ENCODE assay signal across 8 cellular contexts in the genomic region with DNA sequence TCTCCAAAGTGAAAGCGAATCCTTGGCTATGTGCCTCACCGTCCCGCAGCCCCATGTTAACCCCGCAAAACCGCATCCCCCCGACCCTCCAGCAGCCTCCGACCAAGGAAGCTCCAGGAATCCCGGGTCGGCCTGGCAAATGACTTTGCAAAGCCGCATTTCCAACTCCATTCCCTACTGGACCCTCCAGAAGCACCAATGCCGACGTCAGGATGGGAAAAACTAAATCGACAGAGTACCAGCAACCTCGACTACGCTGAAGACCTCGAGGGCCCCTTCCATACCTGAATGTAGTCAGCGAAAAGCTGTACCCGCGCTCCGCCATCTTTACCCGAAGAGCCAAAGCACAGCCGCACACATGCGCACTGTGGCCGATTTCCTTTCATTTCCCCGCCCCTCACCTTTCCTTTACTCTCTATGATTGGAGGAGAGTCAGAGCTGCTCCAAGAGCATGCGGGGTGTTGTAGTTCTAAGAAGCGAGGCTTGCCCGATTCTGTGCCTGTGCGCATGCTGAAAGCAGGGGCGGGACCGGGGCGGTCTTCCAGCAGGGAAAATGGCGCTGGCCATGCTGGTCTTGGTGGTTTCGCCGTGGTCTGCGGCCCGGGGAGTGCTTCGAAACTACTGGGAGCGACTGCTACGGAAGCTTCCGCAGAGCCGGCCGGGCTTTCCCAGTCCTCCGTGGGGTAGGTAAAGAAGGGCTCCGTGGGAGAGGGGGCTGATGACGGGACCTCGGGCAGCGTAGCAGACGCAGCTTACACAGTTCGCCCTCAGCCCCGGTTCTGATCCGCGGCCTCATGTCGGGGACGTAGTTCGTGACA. TPM values are rescaled to one million over a fixed set of nuclear protein-coding genes. Genes with fewer than 3 reads are reported as not detected.
DNase-seq lines count a peak whose midpoint lies in the region; ATAC-seq and TF ChIP-seq lines count a peak whose summit lies in the region.

Gene MRPL32 (plus strand): TSS at position 543 of the 818 bp plus-strand sequence. CDS start 11 bp downstream, at position 554.
Gene PSMA2 (minus strand): TSS at position 341 of the 818 bp plus-strand sequence. CDS start 16 bp downstream, at position 325.

- H3K27ac ChIP-seq in SK-N-MC (peak within 1 kb of the TSS; percentile 48), gastroesophageal sphincter (peak within 1 kb of the TSS; percentile 49 to 88 (median 84)), neutrophil (peak within 1 kb of the TSS; percentile 71), substantia nigra (ENCODE audit: low read depth, low read length, poor library complexity, severe bottlenecking) (peak within 1 kb of the TSS; percentile 83)

- peak; percentile 100 for ATAC-seq in gastroesophageal sphincter

- H3K27me3 ChIP-seq in gastroesophageal sphincter, result no peaks in the 10 kb centered on the region
- H3K27me3 ChIP-seq in neutrophil, result no peaks in the 10 kb centered on the region

- peak within 1 kb of the TSS; percentile 94 for H3K9ac ChIP-seq in SK-N-MC (ENCODE audit: insufficient read length)

- peak within 1 kb of the TSS; percentile 98 for H3K27ac Mint-ChIP-seq in HFFc6
- peak within 1 kb of the TSS; percentile 99 for H3K27ac Mint-ChIP-seq in activated naive CD4-positive, alpha-beta T cell treated with anti-CD3 and anti-CD28 coated beads, Interleukin-2, amount 10 ng/mL, durations not matched to agents 7 days and 5 days

- peaks cover 8 to 67% (median 18%) of the 10 kb centered on the region in 3 donors for H3K4me1 ChIP-seq in gastroesophageal sphincter
- peaks cover 49 to 53% of the 10 kb centered on the region in 2 experiments for H3K4me1 ChIP-seq in neutrophil (ENCODE audit: control insufficient read depth in 1 of 2, insufficient read depth in 1 of 2, low read depth in 1 of 2, low read length in 1 of 2)

- peaks cover 11% of the 10 kb centered on the region; the same call in 1 of the 2 replicates for H3K36me3 Mint-ChIP-seq in HFFc6 (ENCODE audit: low read depth)
- peaks cover 29% of the 10 kb centered on the region for H3K36me3 Mint-ChIP-seq in activated naive CD4-positive, alpha-beta T cell treated with anti-CD3 and anti-CD28 coated beads, Interleukin-2, amount 10 ng/mL, durations not matched to agents 7 days and 5 days

- H3K4me3 Mint-ChIP-seq in HFFc6, result peak within 1 kb of the TSS; percentile 100
- peak within 1 kb of the TSS; percentile 95 for H3K4me3 Mint-ChIP-seq in activated naive CD4-positive, alpha-beta T cell treated with anti-CD3 and anti-CD28 coated beads, Interleukin-2, amount 10 ng/mL, durations not matched to agents 7 days and 5 days

- DNase-seq in GM04503 (ENCODE audit: low read depth) (peak; percentile 89), HFFc6 (peak; percentile 98), NB4 (ENCODE audit: low read depth) (peak; percentile 99), SK-N-MC (ENCODE audit: low read depth, low spot score) (peak; percentile 86), substantia nigra (lab: John Stamatoyannopoulos, UW) (peak; percentile 70 to 98 (median 94))
- DNase-seq in activated naive CD4-positive, alpha-beta T cell treated with anti-CD3 and anti-CD28 coated beads, Interleukin-2, amount 10 ng/mL, durations not matched to agents 7 days and 5 days, result peak; percentile 96

- CTCF ChIA-PET in activated naive CD4-positive, alpha-beta T cell treated with anti-CD3 and anti-CD28 coated beads, Interleukin-2, amount 10 ng/mL, durations not matched to agents 7 days and 5 days (lab: Charles Lee), result interaction anchor here (1.2 to 1.5 kb wide), 5 partner anchors 9 to 989 kb away, joined by 4 to 13 read pairs (median 4); no protein-coding TSS in a partner anchor

- no peaks in the 10 kb centered on the region for H3K9me3 Mint-ChIP-seq in HFFc6
- H3K9me3 Mint-ChIP-seq in activated naive CD4-positive, alpha-beta T cell treated with anti-CD3 and anti-CD28 coated beads, Interleukin-2, amount 10 ng/mL, durations not matched to agents 7 days and 5 days, result no peaks in the 10 kb centered on the region

- H3K9me3 ChIP-seq in SK-N-MC (ENCODE audit: low read depth, low read length) (no peaks in the 10 kb centered on the region), gastroesophageal sphincter (no peaks in the 10 kb centered on the region), neutrophil (no peaks in the 10 kb centered on the region)

- TF ChIP-seq POLR2A in NB4 (IDR thresholded peaks at IDR 0.05; ENCODE audit: extremely low read depth, insufficient read length) (peak; percentile 91), gastroesophageal sphincter (IDR thresholded peaks at IDR 0.05) (peak; percentile 11 to 37)

- whole genome bisulfite sequencing in gastroesophageal sphincter (ENCODE audit: low coverage in 1 of 2), 2 donors, result 1 to 3% methylated on average over 8 to 10 of the region's 56 CpGs

- H3K36me3 ChIP-seq in SK-N-MC (ENCODE audit: insufficient read depth, low read length) (peaks cover 32% of the 10 kb centered on the region), gastroesophageal sphincter (peaks cover 0 to 30% of the 10 kb centered on the region in 2 donors), neutrophil (peaks cover 9% of the 10 kb centered on the region)

- peaks cover 48% of the 10 kb centered on the region for H3K4me1 Mint-ChIP-seq in HFFc6 (ENCODE audit: low read depth)
- H3K4me1 Mint-ChIP-seq in activated naive CD4-positive, alpha-beta T cell treated with anti-CD3 and anti-CD28 coated beads, Interleukin-2, amount 10 ng/mL, durations not matched to agents 7 days and 5 days, result peaks cover 67% of the 10 kb centered on the region

- peak within 1 kb of the TSS; percentile 96 for H3K4me3 ChIP-seq in NB4 (ENCODE audit: low read depth, low read length)
- peak within 1 kb of the TSS; percentile 94 for H3K4me3 ChIP-seq in SK-N-MC
- peak within 1 kb of the TSS; percentile 80 to 90 for H3K4me3 ChIP-seq in gastroesophageal sphincter
- H3K4me3 ChIP-seq in neutrophil (ENCODE audit: low read depth in 1 of 2, low read length in 1 of 2), result peak within 1 kb of the TSS; percentile 92 to 99

- H3K27me3 Mint-ChIP-seq in HFFc6 (ENCODE audit: insufficient read depth), result no peaks in the 10 kb centered on the region; the same call in 1 of the 2 replicates
- no peaks in the 10 kb centered on the region for H3K27me3 Mint-ChIP-seq in activated naive CD4-positive, alpha-beta T cell treated with anti-CD3 and anti-CD28 coated beads, Interleukin-2, amount 10 ng/mL, durations not matched to agents 7 days and 5 days

- TF ChIP-seq EP300 in gastroesophageal sphincter (IDR thresholded peaks at IDR 0.05), result no peak

- TF ChIP-seq CTCF in HFFc6 (IDR thresholded peaks at IDR 0.05) (no peak), NB4 (IDR thresholded peaks at IDR 0.05; ENCODE audit: low read depth, low read length) (no peak), gastroesophageal sphincter (IDR thresholded peaks at IDR 0.05) (no peak), neutrophil (IDR thresholded peaks at IDR 0.05) (no peak)

RNA-seq across cellular contexts. Expression of gene MRPL32, which starts in this region (rescaled TPM):
- 10 to 100 TPM; 49.2 to 69.6 (median 58.8) TPM for total RNA-seq in HFFc6 (2021; fragmentation: NEBNext Ultra II Directional; extraction: Animal tissue kit (Norgen Biotek cat#: 25700))
- total RNA-seq in gastroesophageal sphincter, result 10 to 100 TPM; 45.6 to 68.7 (median 53.8) TPM

RNA-seq across cellular contexts. Expression of gene PSMA2, which starts in this region (rescaled TPM):
- 100 to 1,000 TPM; 105 to 140 (median 115) TPM for total RNA-seq in HFFc6 (2021; fragmentation: NEBNext Ultra II Directional; extraction: Animal tissue kit (Norgen Biotek cat#: 25700))
- 100 to 1,000 TPM in 1 of 4 donors, 10 to 100 TPM in 3; 36.3 to 105 (median 73.2) TPM for total RNA-seq in gastroesophageal sphincter

Comparison
In these comparisons a context has a peak if more than half of its experiments do, and no peak if none do; other contexts are left out.
1. Peak in every context shown above with its lines: DNase-seq, ATAC-seq, H3K4me3 ChIP-seq and H3K27ac ChIP-seq.